Comparison of ENCODE assay signal across 8 cellular contexts in the genomic region with DNA sequence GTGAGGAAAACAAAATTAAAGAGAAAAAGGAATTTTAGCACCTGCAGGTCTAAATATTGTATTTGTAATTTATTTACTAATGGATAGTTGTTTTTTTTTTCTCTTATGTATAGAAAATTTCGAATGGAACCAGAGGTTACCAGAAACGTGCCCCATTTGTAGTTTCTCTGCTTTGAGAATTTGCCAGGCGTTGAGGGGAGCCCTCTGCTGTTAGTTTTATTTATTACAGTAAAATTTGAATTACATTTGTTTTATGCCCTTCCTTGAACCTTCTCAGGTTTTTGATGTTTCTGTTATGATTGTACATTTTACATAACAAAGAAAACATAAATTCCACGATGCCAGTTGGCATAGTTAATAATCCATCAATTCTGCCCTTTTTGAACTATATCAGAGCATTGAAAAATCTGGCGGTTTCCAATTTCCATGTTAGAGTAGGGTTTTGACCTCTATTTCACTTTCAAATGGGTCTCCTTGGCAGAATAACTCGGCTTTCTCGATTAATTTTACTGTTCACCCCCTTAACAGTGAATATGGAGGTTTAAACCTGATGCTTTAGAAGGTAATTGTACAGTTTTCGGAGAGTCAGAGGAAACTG. TPM values are rescaled to one million over a fixed set of nuclear protein-coding genes. Genes with fewer than 3 reads are reported as not detected.
DNase-seq lines count a peak whose midpoint lies in the region; ATAC-seq and TF ChIP-seq lines count a peak whose summit lies in the region.

No MANE protein-coding gene starts in this region.

- intact Hi-C loops in esophagus squamous epithelium (cut with DNase I) = loop anchor here (5.0 kb wide), 1 partner anchor 130 kb away; no protein-coding TSS in a partner anchor
- intact Hi-C loops in psoas muscle (cut with DNase I) = loop anchor here (1.0 to 5.0 kb wide), 2 partner anchors 130 to 131 kb away; no protein-coding TSS in a partner anchor

- POLR2A ChIA-PET in BJ (lab: Charles Lee) (no interaction called here), WTC11 (lab: Charles Lee) (no interaction called here)

- peaks cover 0 to 25% (median 3%) of the 10 kb centered on the region in 3 donors for H3K4me1 ChIP-seq in esophagus squamous epithelium
- H3K4me1 ChIP-seq in psoas muscle = peaks cover 5% of the 10 kb centered on the region

- H3K27me3 ChIP-seq in BJ (ENCODE audit: control insufficient read depth, insufficient read depth, low read length) (no peaks in the 10 kb centered on the region), H7 (ENCODE audit: control insufficient read depth, insufficient read depth, low read length) (no peaks in the 10 kb centered on the region), esophagus squamous epithelium (no peaks in the 10 kb centered on the region), psoas muscle (ENCODE audit: insufficient read depth in 3 of 3, low read length in 2 of 3) (no peaks in the 10 kb centered on the region)

- TF ChIP-seq CTCF in BJ (IDR thresholded peaks at IDR 0.05; ENCODE audit: insufficient read depth, low read depth, low read length) (peak; percentile 63), esophagus squamous epithelium (IDR thresholded peaks at IDR 0.05) (peak; percentile 24 to 68 (median 62)), psoas muscle (IDR thresholded peaks at IDR 0.05) (peak; percentile 70), WTC11 (IDR thresholded peaks at IDR 0.05) (no peak; the same call in 1 of the 2 replicates)

- H3K27ac ChIP-seq in esophagus squamous epithelium = no peak overlapping the region
- H3K27ac ChIP-seq in psoas muscle = no peak overlapping the region

- H3K4me3 Mint-ChIP-seq in WTC11 = no peak overlapping the region
- H3K4me3 Mint-ChIP-seq in stimulated activated effector memory CD8-positive, alpha-beta T cell treated with anti-CD3 and anti-CD28 coated beads, Interleukin-12 subunit alpha, Interleukin-12 subunit beta, amount 100 ng/mL, for 72 hours = no peak overlapping the region

- H3K9me3 ChIP-seq in esophagus squamous epithelium (no peaks in the 10 kb centered on the region), psoas muscle (no peaks in the 10 kb centered on the region)

- WGBS in esophagus squamous epithelium, 2 donors = 24 to 27% methylated on average over 8 of the region's 8 CpGs
- 28 to 32% (median 30%) methylated on average over 8 of the region's 8 CpGs for WGBS in psoas muscle, 3 donors

- H3K4me3 ChIP-seq in BJ (ENCODE audit: low read depth, low read length) (no peak overlapping the region), H7 (ENCODE audit: insufficient read depth, low read depth, low read length) (no peak overlapping the region), esophagus squamous epithelium (no peak overlapping the region), psoas muscle (no peak overlapping the region)

- no peak for TF ChIP-seq POLR2A in esophagus squamous epithelium (IDR thresholded peaks at IDR 0.05)

- no peaks in the 10 kb centered on the region for H3K27me3 Mint-ChIP-seq in WTC11 (ENCODE audit: low read depth)

- no peaks in the 10 kb centered on the region for H3K36me3 ChIP-seq in BJ (ENCODE audit: control insufficient read depth, insufficient read depth, low read length)
- no peaks in the 10 kb centered on the region for H3K36me3 ChIP-seq in H7 (replicated peaks; ENCODE audit: control insufficient read depth, insufficient read depth, low read length)
- no peaks in the 10 kb centered on the region for H3K36me3 ChIP-seq in esophagus squamous epithelium
- H3K36me3 ChIP-seq in psoas muscle (ENCODE audit: insufficient read depth in 1 of 2, low read depth in 1 of 2) = no peaks in the 10 kb centered on the region

- no peak for DNase-seq in BJ (ENCODE audit: low read depth)
- DNase-seq in H7 = peak; percentile 37
- DNase-seq in OCI-M1 (lab: John Stamatoyannopoulos, UW) = peak; percentile 60
- DNase-seq in esophagus squamous epithelium (lab: John Stamatoyannopoulos, UW) = no peak
- no peak for DNase-seq in psoas muscle
- no peak for DNase-seq in WTC11 (ENCODE audit: low spot score)
- no peak for DNase-seq in stimulated activated effector memory CD8-positive, alpha-beta T cell treated with anti-CD3 and anti-CD28 coated beads, Interleukin-12 subunit alpha, Interleukin-12 subunit beta, amount 100 ng/mL, for 72 hours (ENCODE audit: low spot score in 2 of 2)

- ATAC-seq in psoas muscle (peak in 1 of 4 donors; percentile 55), GM21717 (IDR thresholded peaks at IDR 0.05; ENCODE audit: unreplicated experiment) (no peak), WTC11 (no peak; the same call in 1 of the 2 replicates)
- ATAC-seq in stimulated activated effector memory CD8-positive, alpha-beta T cell treated with anti-CD3 and anti-CD28 coated beads, Interleukin-12 subunit alpha, Interleukin-12 subunit beta, amount 100 ng/mL, for 72 hours = no peak

- H3K36me3 Mint-ChIP-seq in WTC11 = peaks cover 1% of the 10 kb centered on the region; the same call in 1 of the 2 replicates
- no peaks in the 10 kb centered on the region for H3K36me3 Mint-ChIP-seq in stimulated activated effector memory CD8-positive, alpha-beta T cell treated with anti-CD3 and anti-CD28 coated beads, Interleukin-12 subunit alpha, Interleukin-12 subunit beta, amount 100 ng/mL, for 72 hours

- peaks cover 2% of the 10 kb centered on the region; the same call in 1 of the 2 replicates for H3K9me3 Mint-ChIP-seq in WTC11
- H3K9me3 Mint-ChIP-seq in stimulated activated effector memory CD8-positive, alpha-beta T cell treated with anti-CD3 and anti-CD28 coated beads, Interleukin-12 subunit alpha, Interleukin-12 subunit beta, amount 100 ng/mL, for 72 hours = no peaks in the 10 kb centered on the region

- 0 out of 2 replicates have a peak, but pooled peaks cover 3% of the 10 kb centered on the region for H3K4me1 Mint-ChIP-seq in WTC11
- no peaks in the 10 kb centered on the region for H3K4me1 Mint-ChIP-seq in stimulated activated effector memory CD8-positive, alpha-beta T cell treated with anti-CD3 and anti-CD28 coated beads, Interleukin-12 subunit alpha, Interleukin-12 subunit beta, amount 100 ng/mL, for 72 hours

- CTCF ChIA-PET in BJ (lab: Yijun Ruan, JAX) (interaction anchor here (0.6 to 1.9 kb wide), 13 partner anchors 9 to 136 kb away, joined by 3 to 21 read pairs (median 4); no protein-coding TSS in a partner anchor), WTC11 (lab: Charles Lee) (interaction anchor here (1.3 to 2.6 kb wide), 3 partner anchors 25 to 132 kb away, joined by 4 to 48 read pairs (median 4); no protein-coding TSS in a partner anchor)

- no peak overlapping the region for H3K27ac Mint-ChIP-seq in WTC11
- H3K27ac Mint-ChIP-seq in stimulated activated effector memory CD8-positive, alpha-beta T cell treated with anti-CD3 and anti-CD28 coated beads, Interleukin-12 subunit alpha, Interleukin-12 subunit beta, amount 100 ng/mL, for 72 hours = no peak overlapping the region

TF ChIP-seq in WTC11, 78 proteins besides CTCF, POLR2A, EP300 and RAD21:
- TF ChIP-seq MXD4 (CRISPR knock-in tag; IDR thresholded peaks at IDR 0.05; ENCODE audit: borderline replicate concordance) = no peak
- TF ChIP-seq, protein P1, sequence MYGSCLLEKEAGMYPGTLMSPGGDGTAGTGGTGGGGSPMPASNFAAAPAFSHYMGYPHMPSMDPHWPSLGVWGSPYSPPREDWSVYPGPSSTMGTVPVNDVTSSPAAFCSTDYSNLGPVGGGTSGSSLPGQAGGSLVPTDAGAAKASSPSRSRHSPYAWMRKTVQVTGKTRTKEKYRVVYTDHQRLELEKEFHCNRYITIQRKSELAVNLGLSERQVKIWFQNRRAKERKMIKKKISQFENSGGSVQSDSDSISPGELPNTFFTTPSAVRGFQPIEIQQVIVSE (CRISPR knock-in tag; IDR thresholded peaks at IDR 0.05; ENCODE audit: borderline replicate concordance) = no peak
- TF ChIP-seq SP1 (CRISPR knock-in tag; conservative IDR thresholded peaks at IDR 0.05) = no peak
- TF ChIP-seq, protein P2, sequence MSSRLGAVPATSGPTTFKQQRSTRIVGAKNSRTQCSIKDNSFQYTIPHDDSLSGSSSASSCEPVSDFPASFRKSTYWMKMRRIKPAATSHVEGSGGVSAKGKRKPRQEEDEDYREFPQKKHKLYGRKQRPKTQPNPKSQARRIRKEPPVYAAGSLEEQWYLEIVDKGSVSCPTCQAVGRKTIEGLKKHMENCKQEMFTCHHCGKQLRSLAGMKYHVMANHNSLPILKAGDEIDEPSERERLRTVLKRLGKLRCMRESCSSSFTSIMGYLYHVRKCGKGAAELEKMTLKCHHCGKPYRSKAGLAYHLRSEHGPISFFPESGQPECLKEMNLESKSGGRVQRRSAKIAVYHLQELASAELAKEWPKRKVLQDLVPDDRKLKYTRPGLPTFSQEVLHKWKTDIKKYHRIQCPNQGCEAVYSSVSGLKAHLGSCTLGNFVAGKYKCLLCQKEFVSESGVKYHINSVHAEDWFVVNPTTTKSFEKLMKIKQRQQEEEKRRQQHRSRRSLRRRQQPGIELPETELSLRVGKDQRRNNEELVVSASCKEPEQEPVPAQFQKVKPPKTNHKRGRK (CRISPR knock-in tag; IDR thresholded peaks at IDR 0.05; ENCODE audit: borderline replicate concordance) = no peak
- TF ChIP-seq ZNF396 (CRISPR knock-in tag; IDR thresholded peaks at IDR 0.05; ENCODE audit: borderline replicate concordance) = no peak
- no peak for TF ChIP-seq ZNF219 (CRISPR knock-in tag; IDR thresholded peaks at IDR 0.05; ENCODE audit: borderline replicate concordance)
- no peak for TF ChIP-seq ZNF416 (CRISPR knock-in tag; IDR thresholded peaks at IDR 0.05)
- TF ChIP-seq, protein P3, sequence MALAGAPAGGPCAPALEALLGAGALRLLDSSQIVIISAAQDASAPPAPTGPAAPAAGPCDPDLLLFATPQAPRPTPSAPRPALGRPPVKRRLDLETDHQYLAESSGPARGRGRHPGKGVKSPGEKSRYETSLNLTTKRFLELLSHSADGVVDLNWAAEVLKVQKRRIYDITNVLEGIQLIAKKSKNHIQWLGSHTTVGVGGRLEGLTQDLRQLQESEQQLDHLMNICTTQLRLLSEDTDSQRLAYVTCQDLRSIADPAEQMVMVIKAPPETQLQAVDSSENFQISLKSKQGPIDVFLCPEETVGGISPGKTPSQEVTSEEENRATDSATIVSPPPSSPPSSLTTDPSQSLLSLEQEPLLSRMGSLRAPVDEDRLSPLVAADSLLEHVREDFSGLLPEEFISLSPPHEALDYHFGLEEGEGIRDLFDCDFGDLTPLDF (CRISPR knock-in tag; IDR thresholded peaks at IDR 0.05) = no peak
- TF ChIP-seq FOXP1 (CRISPR knock-in tag; IDR thresholded peaks at IDR 0.05; ENCODE audit: borderline replicate concordance) = no peak

RNA-seq across cellular contexts. Expression of a gene that starts 35.1 kb away (rescaled TPM):
- not detected in 2 replicates for polyA plus RNA-seq in BJ (2011; rRNA removed)
- not detected in 2 replicates for polyA minus RNA-seq in BJ (2011; rRNA and poly(A)+ RNA removed)
- not detected in 2 replicates for total RNA-seq in H7 (2014; rRNA removed; shearing (Covaris generic))
- total RNA-seq in esophagus squamous epithelium = not detected
- total RNA-seq in psoas muscle = not detected
- not detected for polyA plus RNA-seq in psoas muscle
- total RNA-seq in WTC11 (2021) = not detected in 3 replicates

RNA-seq across cellular contexts. Expression of a gene that starts 57.7 kb away (rescaled TPM):
- polyA plus RNA-seq in BJ (2011; rRNA removed) (268 and 301 TPM in 2 replicates), psoas muscle (1 to 10 TPM; 3.0 to 3.6 (median 3.2) TPM)
- 230 and 338 TPM in 2 replicates for polyA minus RNA-seq in BJ (2011; rRNA and poly(A)+ RNA removed)
- total RNA-seq in H7 (2014; rRNA removed; shearing (Covaris generic)) = 1.1 and 2.1 TPM in 2 replicates
- total RNA-seq in esophagus squamous epithelium (100 to 1,000 TPM in 1 of 4 donors, 10 to 100 TPM in 1, 1 to 10 TPM in 2; 8.1 to 116 (median 19.0) TPM), psoas muscle (10 to 100 TPM in 2 of 4 donors, 1 to 10 TPM in 2; 5.3 to 15.8 (median 9.6) TPM), WTC11 (2021) (1.6 to 2.6 TPM (median 1.7 TPM) in 3 replicates)

Comparison
In these comparisons a context has a peak if more than half of its experiments do, and no peak if none do; other contexts are left out.
1. DNase-seq: peak in H7 (single experiment) and OCI-M1 (single experiment); none in BJ (single experiment), esophagus squamous epithelium (single experiment), psoas muscle (0 of 2), WTC11 (single experiment) and stimulated activated effector memory CD8-positive, alpha-beta T cell treated with anti-CD3 and anti-CD28 coated beads, Interleukin-12 subunit alpha, Interleukin-12 subunit beta, amount 100 ng/mL, for 72 hours (0 of 2).